8 cellular contexts compared by ENCODE assay signal in genomic region chr6:138988469-138988834, GRCh38. TPM values are rescaled to one million over a fixed set of nuclear protein-coding genes. Genes with fewer than 3 reads are reported as not detected.
DNase-seq lines count a peak whose midpoint lies in the region; ATAC-seq, FAIRE-seq and TF ChIP-seq lines count a peak whose summit lies in the region.

No MANE protein-coding gene starts in this region.

- H3K9me3 ChIP-seq in KOPT-K1 (ENCODE audit: insufficient read depth, low read length, poor library complexity, severe bottlenecking) (no peaks in the 10 kb centered on the region), K562 (replicated peaks; ENCODE audit: control insufficient read depth, insufficient read depth, low read depth, low read length) (no peaks in the 10 kb centered on the region), mucosa of stomach (ENCODE audit: control insufficient read depth, low read length) (no peaks in the 10 kb centered on the region)

- FAIRE-seq in K562 (lab: Jason Lieb, UNC): no peak

- no peaks in the 10 kb centered on the region for H3K36me3 ChIP-seq in KOPT-K1 (ENCODE audit: insufficient read depth, low read length)
- H3K36me3 ChIP-seq in K562 (ENCODE audit: control insufficient read depth, insufficient read depth, low read length): no peaks in the 10 kb centered on the region
- H3K36me3 ChIP-seq in mucosa of stomach (ENCODE audit: control insufficient read depth, insufficient read depth, low read length): no peaks in the 10 kb centered on the region

- peak; percentile 41 for DNase-seq in D341Med (ENCODE audit: low spot score)
- no peak for DNase-seq in K562 (ENCODE audit: extremely low read depth in 1 of 4, low spot score in 3 of 4)
- no peak for DNase-seq in OCI-M1 (lab: John Stamatoyannopoulos, UW)
- no peak for DNase-seq in DMS79 treated with DMSO at 0.1 percent for 48 hours (lab: John Stamatoyannopoulos, UW)
- no peak for DNase-seq in erythroblast (lab: John Stamatoyannopoulos, UW)

- H3K9me1 ChIP-seq in K562 (ENCODE audit: control insufficient read depth, insufficient read depth, low read length): no peaks in the 10 kb centered on the region

- peaks cover 39% of the 10 kb centered on the region for H3K79me2 ChIP-seq in K562 (ENCODE audit: control insufficient read depth, insufficient read depth, low read length)

- H3K4me2 ChIP-seq in K562 (ENCODE audit: insufficient read depth, low read length): peak overlapping the region; percentile 86

- peak overlapping the region; percentile 86 for H3K27ac ChIP-seq in KOPT-K1 (ENCODE audit: low read depth, low read length, poor library complexity, severe bottlenecking)
- no peak overlapping the region for H3K27ac ChIP-seq in K562 (ENCODE audit: extremely low read depth, low read depth, low read length)

- H3K4me1 ChIP-seq in K562 (replicated peaks in 1 of 2; ENCODE audit: control insufficient read depth in 2 of 2, insufficient read depth in 2 of 2, low read length in 2 of 2): peaks cover 17 to 22% of the 10 kb centered on the region in 2 experiments
- peaks cover 37% of the 10 kb centered on the region for H3K4me1 ChIP-seq in mucosa of stomach (ENCODE audit: control insufficient read depth, insufficient read depth, low read length)

- BruUV-seq in K562 (replicated peaks; lab: Mats Ljungman, UMichigan): no TSS peak

- peaks cover 3 to 27% of the 10 kb centered on the region in 2 experiments; a peak in 3 of 5 replicates for H3K27me3 ChIP-seq in K562 (ENCODE audit: control insufficient read depth in 2 of 2, insufficient read depth in 2 of 2, low read length in 2 of 2)
- H3K27me3 ChIP-seq in mucosa of stomach (ENCODE audit: control insufficient read depth, insufficient read depth, low read length): no peaks in the 10 kb centered on the region

- no peak for TF ChIP-seq POLR2A in K562 (conservative IDR thresholded peaks at IDR 0.05)
- TF ChIP-seq POLR2A in erythroblast (IDR thresholded peaks at IDR 0.05; ENCODE audit: low read length): no peak

- CTCF ChIA-PET in K562 (lab: Yijun Ruan, JAX; ENCODE audit: low intra/inter-chr PET ratio): interaction anchor here (0.7 to 0.9 kb wide), 2 partner anchors 172 to 174 kb away, joined by 3 read pairs; no protein-coding TSS in a partner anchor

- POLR2A ChIA-PET in K562 (lab: Yijun Ruan, JAX): no interaction called here

- no peak for TF ChIP-seq EP300 in K562 (IDR thresholded peaks at IDR 0.05; ENCODE audit: low read length)

- H3K4me3 ChIP-seq in K562 (peak overlapping the region; percentile 86), mucosa of stomach (ENCODE audit: low read length) (no peak overlapping the region)

- H4K20me1 ChIP-seq in K562 (replicated peaks; ENCODE audit: control insufficient read depth, insufficient read depth, low read length): peaks cover 17% of the 10 kb centered on the region

- intact Hi-C loops in K562 (cut with micrococcal nuclease): loop anchor here (1.0 to 5.0 kb wide), 4 partner anchors 41 to 871 kb away; no protein-coding TSS in a partner anchor

- TF ChIP-seq CTCF in K562 (IDR thresholded peaks at IDR 0.05 in 2 of 3, conservative IDR thresholded peaks at IDR 0.05 in 1 of 3; ENCODE audit: insufficient read depth in 2 of 3, low read depth in 1 of 3, low read length in 3 of 3): no peak

- peak; percentile 30 for ATAC-seq in GM21381 (IDR thresholded peaks at IDR 0.05; ENCODE audit: unreplicated experiment)
- ATAC-seq in K562: no peak

- in situ Hi-C loops in K562 (cut with MboI): loop anchor here (5.0 kb wide), 1 partner anchor 171 kb away; no protein-coding TSS in a partner anchor

- peak overlapping the region; percentile 97 for H2AFZ ChIP-seq in K562 (ENCODE audit: low read depth, low read length)

- WGBS in K562 (ENCODE audit: insufficient coverage, low coverage, missing lambda C conversion rate): 2% methylated on average over 11 of the region's 11 CpGs

- no peak for TF ChIP-seq RAD21 in K562 (CRISPR knock-in tag; conservative IDR thresholded peaks at IDR 0.05 in 1 of 2, IDR thresholded peaks at IDR 0.05 in 1 of 2)

- H3K9ac ChIP-seq in K562 (ENCODE audit: insufficient read depth in 1 of 2, low read depth in 2 of 2, low read length in 2 of 2) (peak overlapping the region; percentile 88 to 99), mucosa of stomach (ENCODE audit: low read length) (peak overlapping the region; percentile 87)

TF ChIP-seq in K562, 482 proteins besides CTCF, POLR2A, EP300 and RAD21:
- TF ChIP-seq ZNF316 (IDR thresholded peaks at IDR 0.05) (peak; percentile 39), ZNF764 (CRISPR knock-in tag; IDR thresholded peaks at IDR 0.05; ENCODE audit: low read depth) (no peak), TEAD1 (CRISPR knock-in tag; IDR thresholded peaks at IDR 0.05) (0 out of 4 replicates have a peak, but pooled peaks of 1 of the 2 experiments have one; percentile 9), KDM4B (IDR thresholded peaks at IDR 0.05; ENCODE audit: borderline replicate concordance in 2 of 2, low read depth in 1 of 2) (no peak), FOXA3 (CRISPR knock-in tag; conservative IDR thresholded peaks at IDR 0.05 in 1 of 2, IDR thresholded peaks at IDR 0.05 in 1 of 2) (0 out of 4 replicates have a peak, but pooled peaks of 1 of the 2 experiments have one; percentile 14)

RNA-seq across cellular contexts. Expression of gene REPS1, which starts 0.4 kb away (rescaled TPM):
- 31.0 and 93.7 TPM in 2 replicates for total RNA-seq in K562 (2011; cell fraction: chromatin; rRNA removed; ENCODE audit: low replicate concordance)
- 14.3 and 16.2 TPM in 2 replicates for total RNA-seq in K562 (2011; cell fraction: nucleolus; rRNA removed)
- 25.8 and 46.0 TPM in 2 replicates for total RNA-seq in K562 (2011; cell fraction: nucleoplasm; rRNA removed)
- total RNA-seq in K562 (2014; rRNA removed): 18.3 and 23.2 TPM in 2 replicates
- 31.2 and 32.5 TPM in 2 replicates for total RNA-seq in K562 (2014; rRNA removed; fragmentation: Illumina TruSeq; extraction: Trizol)
- 32.9 and 34.6 TPM in 2 replicates for total RNA-seq in K562 (2015; rRNA removed; fragmentation: Illumina TruSeq; extraction: Trizol)
- 29.3 and 30.0 TPM in 2 replicates for total RNA-seq in K562 (2021)
- 27.8 and 30.8 TPM in 2 replicates for polyA plus RNA-seq in K562 (2011; rRNA removed)
- polyA plus RNA-seq in K562 (2011; cell fraction: cytosol; rRNA removed): 17.3 and 19.5 TPM in 2 replicates
- polyA plus RNA-seq in K562 (2011; cell fraction: nucleus; rRNA removed): 27.8 and 28.9 TPM in 2 replicates
- 24.6 and 32.3 TPM in 2 replicates for polyA plus RNA-seq in K562 (2012)
- 30.5 and 36.0 TPM in 2 replicates for polyA plus RNA-seq in K562 (2014; fragmentation: Illumina TruSeq; extraction: Trizol)
- polyA plus RNA-seq in K562 (2014; fragmentation: Nextera tagmentation; extraction: Ambion mirVana): 10 to 100 TPM in 1 of 2 experiments, 1 to 10 TPM in 1; 7.9 to 11.4 TPM
- polyA plus RNA-seq in K562 (2014; rRNA removed): 20.5 and 23.3 TPM in 2 replicates
- polyA minus RNA-seq in K562 (2011; rRNA and poly(A)+ RNA removed): 46.6 and 46.9 TPM in 2 replicates
- polyA minus RNA-seq in K562 (2011; cell fraction: cytosol; rRNA and poly(A)+ RNA removed): 14.6 and 43.4 TPM in 2 replicates
- 19.9 and 37.9 TPM in 2 replicates for polyA minus RNA-seq in K562 (2011; cell fraction: nucleus; rRNA and poly(A)+ RNA removed)

RNA-seq across cellular contexts. Expression of gene ABRACL, which starts 40.1 kb away (rescaled TPM):
- total RNA-seq in K562 (2011; cell fraction: chromatin; rRNA removed; ENCODE audit: low replicate concordance): 1.1 TPM in 1 of 2 replicates, not detected in the other
- not detected in 2 replicates for total RNA-seq in K562 (2011; cell fraction: nucleolus; rRNA removed)
- total RNA-seq in K562 (2011; cell fraction: nucleoplasm; rRNA removed): not detected in 2 replicates
- total RNA-seq in K562 (2014; rRNA removed) (0.98 and 1.4 TPM in 2 replicates), K562 (2014; rRNA removed; fragmentation: Illumina TruSeq; extraction: Trizol) (1.9 and 2.1 TPM in 2 replicates), K562 (2015; rRNA removed; fragmentation: Illumina TruSeq; extraction: Trizol) (2.0 and 2.3 TPM in 2 replicates), K562 (2021) (1.4 and 1.5 TPM in 2 replicates)
- polyA plus RNA-seq in K562 (2011; rRNA removed) (3.0 and 6.1 TPM in 2 replicates), K562 (2014; fragmentation: Illumina TruSeq; extraction: Trizol) (1.6 TPM in 2 replicates), K562 (2014; fragmentation: Nextera tagmentation; extraction: Ambion mirVana) (1 to 10 TPM; 3.8 to 5.2 TPM), K562 (2014; rRNA removed) (1.1 and 1.3 TPM in 2 replicates)
- polyA plus RNA-seq in K562 (2011; cell fraction: cytosol; rRNA removed): 1.2 and 4.4 TPM in 2 replicates
- 0.21 and 1.4 TPM in 2 replicates for polyA plus RNA-seq in K562 (2011; cell fraction: nucleus; rRNA removed)
- 3.2 and 3.4 TPM in 2 replicates for polyA plus RNA-seq in K562 (2012)
- 1.4 and 5.4 TPM in 2 replicates for polyA minus RNA-seq in K562 (2011; rRNA and poly(A)+ RNA removed)
- polyA minus RNA-seq in K562 (2011; cell fraction: cytosol; rRNA and poly(A)+ RNA removed): 1.7 and 2.8 TPM in 2 replicates
- polyA minus RNA-seq in K562 (2011; cell fraction: nucleus; rRNA and poly(A)+ RNA removed): 0.89 TPM in 1 of 2 replicates, not detected in the other
